Comparison of ENCODE assay signal across 8 cellular contexts in the genomic region with DNA sequence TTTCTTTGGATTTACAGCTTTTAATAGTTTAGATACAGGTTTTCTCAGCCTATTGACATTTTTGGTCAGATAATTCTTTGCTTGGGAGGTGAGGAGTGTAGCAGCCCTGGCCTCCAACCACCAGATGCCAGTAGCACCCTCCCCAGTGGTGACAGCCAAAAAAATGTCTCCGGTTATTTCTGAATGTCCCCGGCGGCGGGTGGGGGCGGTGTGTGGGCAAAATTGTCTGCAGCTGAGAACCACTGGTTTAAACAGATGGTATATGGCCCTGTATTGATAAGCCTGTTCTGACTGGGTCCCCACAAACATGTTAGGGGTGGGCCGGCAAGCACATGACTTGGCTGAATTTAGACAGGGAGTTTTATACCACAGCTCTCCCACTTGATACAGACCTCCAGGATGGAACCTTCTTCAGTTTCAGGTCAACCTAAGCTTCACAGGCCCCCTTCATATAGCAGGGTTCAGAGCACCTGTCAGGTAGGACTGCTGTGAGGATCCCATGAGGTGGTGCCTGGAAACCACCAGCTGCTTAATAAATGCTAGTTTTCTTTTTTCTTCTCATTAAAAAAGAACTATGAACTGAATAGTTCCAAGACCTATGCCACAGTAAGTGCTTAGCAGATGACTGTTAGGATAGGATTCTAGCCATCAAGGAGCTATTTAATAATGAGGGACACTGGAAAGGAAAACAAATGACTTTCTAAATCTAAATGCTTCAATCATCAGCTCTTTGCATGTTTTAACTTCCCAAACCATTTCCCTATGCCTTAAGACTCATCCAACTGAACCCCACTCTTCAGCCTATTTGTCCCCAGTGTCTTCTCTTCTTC. TPM values are rescaled to one million over a fixed set of nuclear protein-coding genes. Genes with fewer than 3 reads are reported as not detected.
A peak's percentile ranks its signal among the peaks of the same experiment; 100 is the strongest.
DNase-seq lines count a peak whose midpoint lies in the region; ATAC-seq and TF ChIP-seq lines count a peak whose summit lies in the region.
"Had no signal": no experiment of that assay in that cellular context is flagged by ENCODE, and none has a peak within 500 bp of the region (broad histone marks: within the 10 kb centered on the region; RNA-seq: fewer than 3 reads in every experiment).

No MANE protein-coding gene starts in this region.

- TF ChIP-seq CTCF in activated B cell treated with CpG ODN at 0.5 μM for 24 hours (IDR thresholded peaks at IDR 0.05) = no peak
- no peak for TF ChIP-seq CTCF in uterus (IDR thresholded peaks at IDR 0.05)

- DNase-seq in activated B cell treated with CpG ODN at 0.5 μM for 24 hours (peak; percentile 47), NCI-H1436 treated with DMSO at 0.1 percent for 48 hours (lab: John Stamatoyannopoulos, UW) (no peak), uterus (no peak)
- DNase-seq in effector memory CD4-positive, alpha-beta T cell = peak; percentile 47 to 62 (median 47)
- peak in 3 of 4 experiments; percentile 23 to 61 (median 46) for DNase-seq in stimulated activated CD4-positive, alpha-beta T cell treated with anti-CD3 and anti-CD28 coated beads, Interleukin-1b, Interleukin-23, amount 100 ng/mL, for 24 hours (ENCODE audit: low read depth in 4 of 4, low spot score in 1 of 4)

- POLR2A ChIA-PET in activated B cell treated with CpG ODN at 0.5 μM for 24 hours (lab: Charles Lee) = interaction anchor here (0.7 to 2.5 kb wide), 8 partner anchors 10 to 599 kb away, joined by 3 to 43 read pairs (median 4); a partner anchor contains a TSS

- peak overlapping the region; percentile 48 for H3K4me3 Mint-ChIP-seq in activated B cell treated with CpG ODN at 0.5 μM for 24 hours
- H3K4me3 Mint-ChIP-seq: brain had no signal

- CTCF ChIA-PET in activated B cell treated with CpG ODN at 0.5 μM for 24 hours (lab: Charles Lee) = interaction anchor here (0.6 to 3.9 kb wide), 31 partner anchors 9 to 671 kb away, joined by 3 to 119 read pairs (median 4); a partner anchor contains a TSS

- H3K9me3 ChIP-seq in effector memory CD4-positive, alpha-beta T cell (ENCODE audit: control insufficient read depth, low read length) = no peaks in the 10 kb centered on the region
- H3K9me3 ChIP-seq in uterus = no peaks in the 10 kb centered on the region

- H3K36me3 ChIP-seq in effector memory CD4-positive, alpha-beta T cell (ENCODE audit: control insufficient read depth, insufficient read depth, low read length) = no peaks in the 10 kb centered on the region
- H3K36me3 ChIP-seq in uterus = no peaks in the 10 kb centered on the region

- no peaks in the 10 kb centered on the region for H3K9me3 Mint-ChIP-seq in activated B cell treated with CpG ODN at 0.5 μM for 24 hours

- peak overlapping the region; percentile 50 for H3K27ac Mint-ChIP-seq in activated B cell treated with CpG ODN at 0.5 μM for 24 hours

- peak overlapping the region; percentile 20 for H3K4me3 ChIP-seq in effector memory CD4-positive, alpha-beta T cell (ENCODE audit: insufficient read depth, low read depth, low read length, poor library complexity, severe bottlenecking)
- H3K4me3 ChIP-seq in uterus = no peak overlapping the region

- no peaks in the 10 kb centered on the region for H3K27me3 ChIP-seq in effector memory CD4-positive, alpha-beta T cell (replicated peaks; ENCODE audit: control insufficient read depth, insufficient read depth, low read length, poor library complexity, severe bottlenecking)
- no peaks in the 10 kb centered on the region for H3K27me3 ChIP-seq in uterus

- TF ChIP-seq POLR2A in uterus (IDR thresholded peaks at IDR 0.05) = no peak

- H3K36me3 Mint-ChIP-seq in activated B cell treated with CpG ODN at 0.5 μM for 24 hours (ENCODE audit: low read depth) = no peaks in the 10 kb centered on the region

- ATAC-seq in GM19324 (IDR thresholded peaks at IDR 0.05; ENCODE audit: low FRiP score, unreplicated experiment) = peak; percentile 72
- peak; percentile 96 for ATAC-seq in HG03175 (IDR thresholded peaks at IDR 0.05; ENCODE audit: unreplicated experiment)
- ATAC-seq in activated B cell treated with CpG ODN at 0.5 μM for 24 hours (ENCODE audit: low read depth) = peak; percentile 97

- H3K27me3 Mint-ChIP-seq in activated B cell treated with CpG ODN at 0.5 μM for 24 hours = no peaks in the 10 kb centered on the region
- H3K27me3 Mint-ChIP-seq: brain had no signal

- peak overlapping the region; percentile 54 for H3K27ac ChIP-seq in effector memory CD4-positive, alpha-beta T cell (ENCODE audit: insufficient read depth, low read length, poor library complexity, severe bottlenecking)
- no peak overlapping the region for H3K27ac ChIP-seq in uterus

- H3K4me1 Mint-ChIP-seq in activated B cell treated with CpG ODN at 0.5 μM for 24 hours = peaks cover 34% of the 10 kb centered on the region

- intact Hi-C loops in activated B cell treated with CpG ODN at 0.5 μM for 24 hours (cut with micrococcal nuclease) (loop anchor here (1.0 to 2.0 kb wide), 6 partner anchors 18 to 672 kb away; a partner anchor contains a TSS), uterus (cut with DNase I; ENCODE audit: low total_unique reads) (no loop called here)

- peaks cover 40% of the 10 kb centered on the region for H3K4me1 ChIP-seq in effector memory CD4-positive, alpha-beta T cell (ENCODE audit: control insufficient read depth, insufficient read depth, low read length, poor library complexity, severe bottlenecking)
- no peaks in the 10 kb centered on the region for H3K4me1 ChIP-seq in uterus

RNA-seq across cellular contexts. Expression of a gene that starts 18.1 kb away (rescaled TPM):
- total RNA-seq in activated B cell treated with CpG ODN at 0.5 μM for 24 hours (21.8 and 24.4 TPM in 2 replicates), uterus (10 to 100 TPM in 3 of 4 donors, 1 to 10 TPM in 1; 7.4 to 53.0 (median 29.5) TPM)

Comparison
In these comparisons a context has a peak if more than half of its experiments do, and no peak if none do; other contexts are left out.
1. DNase-seq: peak in activated B cell treated with CpG ODN at 0.5 μM for 24 hours (single experiment), effector memory CD4-positive, alpha-beta T cell (3 of 3) and stimulated activated CD4-positive, alpha-beta T cell treated with anti-CD3 and anti-CD28 coated beads, Interleukin-1b, Interleukin-23, amount 100 ng/mL, for 24 hours (3 of 4); none in NCI-H1436 treated with DMSO at 0.1 percent for 48 hours (single experiment) and uterus (0 of 2).
2. Peak in every context shown above with its lines, with median percentiles within 50 percentile points of each other: ATAC-seq.